In genomic region chr5:76341935-76342334, GRCh38 we compare ENCODE assay signal across 18 cellular contexts.
DNase-seq lines count a peak whose midpoint lies in the region; ATAC-seq and TF ChIP-seq lines count a peak whose summit lies in the region.
"Had no signal": no experiment of that assay in that cellular context is flagged by ENCODE, and none has a peak within 500 bp of the region (broad histone marks: within the 10 kb centered on the region; RNA-seq: fewer than 3 reads in every experiment).

No MANE protein-coding gene starts in this region.

- intact Hi-C loops in activated CD4-positive, alpha-beta T cell treated with anti-CD3 and anti-CD28 coated beads, Interleukin-2, amount 10 ng/mL, durations not matched to agents 24 days and 14 days (cut with micrococcal nuclease), result no loop called here
- intact Hi-C loops in sciatic nerve (cut with DNase I), result no loop called here

- DNase-seq in activated CD4-positive, alpha-beta T cell treated with anti-CD3 and anti-CD28 coated beads, Interleukin-2, amount 10 ng/mL, durations not matched to agents 7 days and 5 days, result no peak
- no peak for DNase-seq in activated CD4-positive, alpha-beta T cell treated with anti-CD3 and anti-CD28 coated beads, Interleukin-2, amount 10 ng/mL, durations not matched to agents 24 days and 14 days
- DNase-seq in NB4 (ENCODE audit: low read depth) (peak; percentile 79), choroid plexus epithelial cell (ENCODE audit: low read depth) (peak; percentile 10), sciatic nerve (ENCODE audit: low spot score) (no peak), T-helper 1 cell (no peak), NCI-H146 treated with DMSO at 0.1 percent for 48 hours (lab: John Stamatoyannopoulos, UW; ENCODE audit: unreplicated experiment) (no peak), middle frontal gyrus (ENCODE audit: extremely low spot score, low spot score) (no peak)
- DNase-seq: activated CD4-positive, CD25-positive, alpha-beta regulatory T cell; activated T-cell treated with anti-CD3 and anti-CD28 coated beads, Interleukin-2, amount 50 U/mL, for 72 hours; DMS79; HCEC 1CT; NCI-H1417 treated with DMSO at 0.1 percent for 48 hours; NCI-H526; SJCRH30; trophoblast cell had no signal

- peaks cover 32% of the 10 kb centered on the region for H3K4me1 Mint-ChIP-seq in activated CD4-positive, alpha-beta T cell treated with anti-CD3 and anti-CD28 coated beads, Interleukin-2, amount 10 ng/mL, durations not matched to agents 7 days and 5 days
- peaks cover 28% of the 10 kb centered on the region for H3K4me1 Mint-ChIP-seq in activated CD4-positive, alpha-beta T cell treated with anti-CD3 and anti-CD28 coated beads, Interleukin-2, amount 10 ng/mL, durations not matched to agents 24 days and 14 days

- CTCF ChIA-PET in activated CD4-positive, alpha-beta T cell treated with anti-CD3 and anti-CD28 coated beads, Interleukin-2, amount 10 ng/mL, durations not matched to agents 7 days and 5 days (lab: Charles Lee), result interaction anchor here (1.1 to 1.4 kb wide), 2 partner anchors 47 to 241 kb away, joined by 3 to 4 read pairs; no protein-coding TSS in a partner anchor

- H3K4me3 Mint-ChIP-seq in activated CD4-positive, alpha-beta T cell treated with anti-CD3 and anti-CD28 coated beads, Interleukin-2, amount 10 ng/mL, durations not matched to agents 7 days and 5 days, result no peak overlapping the region
- no peak overlapping the region for H3K4me3 Mint-ChIP-seq in activated CD4-positive, alpha-beta T cell treated with anti-CD3 and anti-CD28 coated beads, Interleukin-2, amount 10 ng/mL, durations not matched to agents 24 days and 14 days
- H3K4me3 Mint-ChIP-seq: activated T-cell treated with anti-CD3 and anti-CD28 coated beads, Interleukin-2, amount 50 U/mL, for 72 hours; nephron had no signal

- no peaks in the 10 kb centered on the region for H3K27me3 Mint-ChIP-seq in activated CD4-positive, alpha-beta T cell treated with anti-CD3 and anti-CD28 coated beads, Interleukin-2, amount 10 ng/mL, durations not matched to agents 7 days and 5 days
- H3K27me3 Mint-ChIP-seq in activated CD4-positive, alpha-beta T cell treated with anti-CD3 and anti-CD28 coated beads, Interleukin-2, amount 10 ng/mL, durations not matched to agents 24 days and 14 days, result no peaks in the 10 kb centered on the region

- H3K4me3 ChIP-seq in NB4 (ENCODE audit: low read depth, low read length) (no peak overlapping the region), choroid plexus epithelial cell (ENCODE audit: low read depth, low read length) (no peak overlapping the region)
- H3K4me3 ChIP-seq: A549, SJCRH30 had no signal

- H3K36me3 Mint-ChIP-seq in activated CD4-positive, alpha-beta T cell treated with anti-CD3 and anti-CD28 coated beads, Interleukin-2, amount 10 ng/mL, durations not matched to agents 7 days and 5 days (ENCODE audit: low read depth), result peaks cover 3% of the 10 kb centered on the region
- H3K36me3 Mint-ChIP-seq in activated CD4-positive, alpha-beta T cell treated with anti-CD3 and anti-CD28 coated beads, Interleukin-2, amount 10 ng/mL, durations not matched to agents 24 days and 14 days (ENCODE audit: low read depth), result no peaks in the 10 kb centered on the region

- ATAC-seq in sciatic nerve, result peak; percentile 53
- ATAC-seq: A549 had no signal

- no peak for TF ChIP-seq POLR2A in NB4 (IDR thresholded peaks at IDR 0.05; ENCODE audit: extremely low read depth, insufficient read length)

- TF ChIP-seq CTCF in NB4 (IDR thresholded peaks at IDR 0.05; ENCODE audit: low read depth, low read length) (no peak), choroid plexus epithelial cell (conservative IDR thresholded peaks at IDR 0.05; ENCODE audit: low read depth, low read length) (no peak)

- H3K27ac Mint-ChIP-seq in activated CD4-positive, alpha-beta T cell treated with anti-CD3 and anti-CD28 coated beads, Interleukin-2, amount 10 ng/mL, durations not matched to agents 7 days and 5 days, result peak overlapping the region; percentile 15
- no peak overlapping the region for H3K27ac Mint-ChIP-seq in activated CD4-positive, alpha-beta T cell treated with anti-CD3 and anti-CD28 coated beads, Interleukin-2, amount 10 ng/mL, durations not matched to agents 24 days and 14 days
- H3K27ac Mint-ChIP-seq: activated T-cell treated with anti-CD3 and anti-CD28 coated beads, Interleukin-2, amount 50 U/mL, for 72 hours; nephron had no signal

- POLR2A ChIA-PET in activated CD4-positive, alpha-beta T cell treated with anti-CD3 and anti-CD28 coated beads, Interleukin-2, amount 10 ng/mL, durations not matched to agents 7 days and 5 days (lab: Charles Lee), result interaction anchor here (0.6 kb wide), 1 partner anchor 146 kb away, joined by 3 read pairs; no protein-coding TSS in a partner anchor

- H3K9me3 Mint-ChIP-seq in activated CD4-positive, alpha-beta T cell treated with anti-CD3 and anti-CD28 coated beads, Interleukin-2, amount 10 ng/mL, durations not matched to agents 7 days and 5 days, result no peaks in the 10 kb centered on the region
- H3K9me3 Mint-ChIP-seq in activated CD4-positive, alpha-beta T cell treated with anti-CD3 and anti-CD28 coated beads, Interleukin-2, amount 10 ng/mL, durations not matched to agents 24 days and 14 days, result no peaks in the 10 kb centered on the region
- H3K9me3 Mint-ChIP-seq: activated T-cell treated with anti-CD3 and anti-CD28 coated beads, Interleukin-2, amount 50 U/mL, for 72 hours had no signal

Comparison
In these comparisons a context has a peak if more than half of its experiments do, and no peak if none do; other contexts are left out.
1. DNase-seq: peak in NB4 (single experiment) and choroid plexus epithelial cell (single experiment); none in activated CD4-positive, alpha-beta T cell treated with anti-CD3 and anti-CD28 coated beads, Interleukin-2, amount 10 ng/mL, durations not matched to agents 7 days and 5 days (single experiment), activated CD4-positive, alpha-beta T cell treated with anti-CD3 and anti-CD28 coated beads, Interleukin-2, amount 10 ng/mL, durations not matched to agents 24 days and 14 days (single experiment), sciatic nerve (single experiment), T-helper 1 cell (0 of 5), NCI-H146 treated with DMSO at 0.1 percent for 48 hours (single experiment) and middle frontal gyrus (single experiment).